In the genomic region with DNA sequence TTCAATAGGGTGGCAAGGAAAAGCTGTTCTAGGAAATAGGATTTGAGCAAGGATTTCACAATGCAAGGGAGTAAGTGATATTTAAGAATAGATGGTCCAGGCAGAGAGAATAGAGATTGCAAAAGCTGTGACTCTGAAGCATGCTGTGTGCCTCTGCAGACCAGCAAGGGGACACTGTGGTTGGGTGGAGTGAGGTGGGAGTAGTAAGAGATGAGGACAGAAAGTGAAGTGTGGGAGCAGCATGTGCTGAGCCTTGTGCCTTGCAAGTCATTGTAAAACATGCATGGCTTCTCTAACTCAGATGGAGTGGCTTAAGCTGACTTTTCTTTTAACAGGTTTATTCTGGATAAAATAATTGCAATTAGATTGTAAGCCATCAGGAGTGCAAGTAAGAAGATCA, we compare ENCODE assay signal across 8 cellular contexts.
"Had no signal": no experiment of that assay in that cellular context is flagged by ENCODE, and none has a peak within 500 bp of the region (broad histone marks: within the 10 kb centered on the region; RNA-seq: fewer than 3 reads in every experiment).

No MANE protein-coding gene starts in this region.

- DNase-seq: GM23248, GOT3, H7, H9, HCEC 1CT, HFFc6 had no signal

- H3K4me1 ChIP-seq: HAP-1 had no signal

- H3K9me3 ChIP-seq: HAP-1 had no signal

- H3K4me3 ChIP-seq: GM23248, GM23338, HAP-1 had no signal

- H3K27ac ChIP-seq: GM23248 had no signal

- H3K36me3 ChIP-seq: HAP-1 had no signal
